8 cellular contexts compared by ENCODE assay signal in the genomic region with DNA sequence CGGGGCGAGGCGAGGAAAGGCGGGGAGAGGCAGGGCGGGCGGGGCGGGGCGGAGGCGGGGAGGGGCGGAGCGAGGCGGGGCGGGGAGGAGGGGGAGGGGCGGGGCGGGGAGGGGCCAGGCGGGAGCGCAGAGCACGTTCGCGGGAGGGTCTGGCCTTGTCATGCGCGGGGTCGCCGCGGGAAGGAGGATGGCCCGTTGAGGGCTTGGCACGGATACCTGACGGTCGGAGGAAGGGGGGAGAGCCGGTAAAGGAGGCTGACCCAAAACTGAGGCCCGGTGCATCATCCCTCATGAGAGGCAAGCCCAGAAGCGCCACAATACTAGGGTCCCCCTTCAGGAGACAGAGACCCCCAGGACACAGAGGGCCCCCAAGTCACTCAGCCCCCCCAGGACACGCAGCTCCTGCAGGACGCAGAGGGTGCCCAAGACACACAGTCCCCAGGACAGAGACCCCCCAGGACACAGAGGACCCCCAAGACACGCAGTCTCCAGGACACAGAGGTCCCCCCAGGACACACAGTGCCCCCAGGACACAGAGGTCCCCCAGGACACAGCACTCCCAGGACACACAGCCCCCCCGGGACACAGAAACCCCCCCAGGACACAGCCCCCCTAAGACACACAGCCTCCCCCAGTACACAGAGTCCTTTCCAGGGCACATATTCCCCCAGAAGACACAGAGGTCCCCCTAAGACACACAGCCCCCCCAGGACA. TPM values are rescaled to one million over a fixed set of nuclear protein-coding genes. Genes with fewer than 3 reads are reported as not detected.
DNase-seq lines count a peak whose midpoint lies in the region; ATAC-seq, FAIRE-seq and TF ChIP-seq lines count a peak whose summit lies in the region.

No MANE protein-coding gene starts in this region.

- H4K20me1 ChIP-seq in osteoblast (ENCODE audit: insufficient read depth, low read length) = peaks cover 37% of the 10 kb centered on the region

- no peaks in the 10 kb centered on the region for H3K9me3 ChIP-seq in HUES64 (ENCODE audit: insufficient read depth, low read depth, low read length)
- H3K9me3 ChIP-seq in osteoblast (ENCODE audit: low read depth, low read length) = no peaks in the 10 kb centered on the region

- no peak for FAIRE-seq in D721Med (lab: Jason Lieb, UNC)

- no peak overlapping the region for H3K27ac ChIP-seq in HUES64 (ENCODE audit: low read depth, low read length)
- H3K27ac ChIP-seq in osteoblast (ENCODE audit: low read depth, low read length) = no peak overlapping the region

- H3K4me1 ChIP-seq in HUES64 (ENCODE audit: insufficient read depth, low read length) = peaks cover 4% of the 10 kb centered on the region; the same call in 1 of the 2 replicates
- peaks cover 10% of the 10 kb centered on the region for H3K4me1 ChIP-seq in osteoblast (ENCODE audit: insufficient read depth, low read length)

- peak overlapping the region; percentile 73 for H3K4me2 ChIP-seq in osteoblast (ENCODE audit: insufficient read depth, low read length)

- DNase-seq in D721Med (ENCODE audit: insufficient read length, low spot score) (peak; percentile 61), activated B cell treated with CpG ODN at 0.5 μM for 24 hours (peak; percentile 53), fibroblast of villous mesenchyme (ENCODE audit: low read depth) (no peak), osteoblast (ENCODE audit: insufficient read length, low spot score, missing footprints) (peak; percentile 85), NCI-H510A (lab: John Stamatoyannopoulos, UW) (no peak)

- TF ChIP-seq CTCF in D721Med (IDR thresholded peaks at IDR 0.05; ENCODE audit: insufficient read depth, missing control alignments) = no peak
- TF ChIP-seq CTCF in activated B cell treated with CpG ODN at 0.5 μM for 24 hours (IDR thresholded peaks at IDR 0.05) = no peak
- TF ChIP-seq CTCF in fibroblast of villous mesenchyme (IDR thresholded peaks at IDR 0.05; ENCODE audit: insufficient read depth, low read depth, low read length) = no peak
- no peak for TF ChIP-seq CTCF in osteoblast (IDR thresholded peaks at IDR 0.05; ENCODE audit: extremely low read depth, low read depth, low read length)

- no peaks in the 10 kb centered on the region for H3K27me3 Mint-ChIP-seq in activated B cell treated with CpG ODN at 0.5 μM for 24 hours

- POLR2A ChIA-PET in activated B cell treated with CpG ODN at 0.5 μM for 24 hours (lab: Charles Lee) = no interaction called here

- peak overlapping the region; percentile 50; the same call in 1 of the 2 replicates for H3K9ac ChIP-seq in HUES64 (ENCODE audit: low read depth, low read length)

- H3K4me1 Mint-ChIP-seq in activated B cell treated with CpG ODN at 0.5 μM for 24 hours = peaks cover 22% of the 10 kb centered on the region

- 16% methylated on average over 20 of the region's 36 CpGs for whole genome bisulfite sequencing in HUES64

- no peaks in the 10 kb centered on the region for H3K9me3 Mint-ChIP-seq in activated B cell treated with CpG ODN at 0.5 μM for 24 hours

- H3K36me3 Mint-ChIP-seq in activated B cell treated with CpG ODN at 0.5 μM for 24 hours (ENCODE audit: low read depth) = peaks cover 13% of the 10 kb centered on the region

- peaks cover 40% of the 10 kb centered on the region for H3K79me2 ChIP-seq in osteoblast (ENCODE audit: insufficient read depth, low read length)

- peak overlapping the region; percentile 61 for H3K27ac Mint-ChIP-seq in activated B cell treated with CpG ODN at 0.5 μM for 24 hours

- H3K4me3 Mint-ChIP-seq in activated B cell treated with CpG ODN at 0.5 μM for 24 hours = peak overlapping the region; percentile 73

- H3K4me3 ChIP-seq in HUES64 (ENCODE audit: low read length) (peak overlapping the region; percentile 60), fibroblast of villous mesenchyme (ENCODE audit: low read depth, low read length) (peak overlapping the region; percentile 55), osteoblast (ENCODE audit: insufficient read depth, low read length) (peak overlapping the region; percentile 59)

- CTCF ChIA-PET in activated B cell treated with CpG ODN at 0.5 μM for 24 hours (lab: Charles Lee) = no interaction called here

- ATAC-seq in activated B cell treated with CpG ODN at 0.5 μM for 24 hours (ENCODE audit: low read depth) = peak; percentile 20
- no peak for ATAC-seq in HG03354 (IDR thresholded peaks at IDR 0.05; ENCODE audit: poor library complexity, severe bottlenecking, unreplicated experiment)
- no peak for ATAC-seq in HG03520 (IDR thresholded peaks at IDR 0.05; ENCODE audit: unreplicated experiment)

- peak overlapping the region; percentile 77 for H2AFZ ChIP-seq in osteoblast (ENCODE audit: low read length)

- intact Hi-C loops in activated B cell treated with CpG ODN at 0.5 μM for 24 hours (cut with micrococcal nuclease) = loop anchor here (1.0 to 5.0 kb wide), 6 partner anchors 49 to 402 kb away; a partner anchor contains a TSS

- peaks cover 4% of the 10 kb centered on the region; the same call in 1 of the 2 replicates for H3K27me3 ChIP-seq in HUES64 (ENCODE audit: insufficient read depth, low read length)
- no peaks in the 10 kb centered on the region for H3K27me3 ChIP-seq in osteoblast (ENCODE audit: insufficient read depth, low read length)

- H3K36me3 ChIP-seq in HUES64 (ENCODE audit: insufficient read depth, low read length) (peaks cover 7% of the 10 kb centered on the region), osteoblast (ENCODE audit: insufficient read depth, low read length) (peaks cover 7% of the 10 kb centered on the region)

RNA-seq across cellular contexts. Expression of a gene that starts 0.7 kb away (rescaled TPM):
- 73.4 TPM for polyA plus RNA-seq in HUES64 (2013, experiment 1 of 2)
- 80.1 TPM for polyA plus RNA-seq in HUES64 (2013, experiment 2 of 2)
- total RNA-seq in activated B cell treated with CpG ODN at 0.5 μM for 24 hours (48.3 and 51.2 TPM in 2 replicates), fibroblast of villous mesenchyme (62.5 and 70.8 TPM in 2 replicates), osteoblast (66.2 and 66.3 TPM in 2 replicates)

RNA-seq across cellular contexts. Expression of a gene that starts 49.6 kb away (rescaled TPM):
- polyA plus RNA-seq in HUES64 (2013, experiment 1 of 2) = 1.7 TPM
- polyA plus RNA-seq in HUES64 (2013, experiment 2 of 2) = 1.7 TPM
- total RNA-seq in activated B cell treated with CpG ODN at 0.5 μM for 24 hours (2.0 and 2.6 TPM in 2 replicates), fibroblast of villous mesenchyme (3.9 and 7.3 TPM in 2 replicates), osteoblast (8.3 and 9.1 TPM in 2 replicates)

Comparison
In these comparisons a context has a peak if more than half of its experiments do, and no peak if none do; other contexts are left out.
1. DNase-seq: peak in D721Med (single experiment), activated B cell treated with CpG ODN at 0.5 μM for 24 hours (single experiment) and osteoblast (single experiment); none in fibroblast of villous mesenchyme (single experiment) and NCI-H510A (single experiment).
2. Peak in every context shown above with its lines, with median percentiles within 50 percentile points of each other: H3K4me3 ChIP-seq.